ENCODE assay signal across 8 cellular contexts in genomic region chr9:129140397-129141065, GRCh38. TPM values are rescaled to one million over a fixed set of nuclear protein-coding genes. Genes with fewer than 3 reads are reported as not detected.
DNase-seq lines count a peak whose midpoint lies in the region; ATAC-seq and TF ChIP-seq lines count a peak whose summit lies in the region.

No MANE protein-coding gene starts in this region.

- POLR2A ChIA-PET in CD4-positive, alpha-beta memory T cell (lab: Charles Lee; ENCODE audit: partially characterized antibody), result interaction anchor here (0.6 to 6.0 kb wide), 18 partner anchors 9 to 597 kb away, joined by 3 to 85 read pairs (median 6); partner anchors contain the start of genes CRAT, DOLPP1, IER5L and NTMT1

- peak overlapping the region; percentile 90 for H3K27ac ChIP-seq in CD4-positive, alpha-beta memory T cell (ENCODE audit: low read depth, low read length)
- H3K27ac ChIP-seq in SU-DHL-6 (ENCODE audit: low read depth, low read length), result peak overlapping the region; percentile 74
- H3K27ac ChIP-seq in dorsolateral prefrontal cortex, result peak overlapping the region; percentile 98 to 100 (median 100)
- peak overlapping the region; percentile 96 to 98 for H3K27ac ChIP-seq in testis

- H3K36me3 ChIP-seq in CD4-positive, alpha-beta memory T cell (ENCODE audit: insufficient read depth, low read length), result peaks cover 32% of the 10 kb centered on the region
- no peaks in the 10 kb centered on the region for H3K36me3 ChIP-seq in SU-DHL-6 (ENCODE audit: low read length)
- H3K36me3 ChIP-seq in testis (ENCODE audit: low read depth, missing control alignments), result no peaks in the 10 kb centered on the region

- TF ChIP-seq CTCF in SU-DHL-6 (IDR thresholded peaks at IDR 0.05; ENCODE audit: insufficient read depth, low read length, poor library complexity, severe bottlenecking) (no peak), dorsolateral prefrontal cortex (IDR thresholded peaks at IDR 0.05 in 54 of 56, conservative IDR thresholded peaks at IDR 0.05 in 2 of 56; ENCODE audit: low read depth in 1 of 56, partially characterized antibody in 56 of 56) (peak in 2 of 56 donors; percentile 4), testis (IDR thresholded peaks at IDR 0.05) (no peak)

- H3K4me2 ChIP-seq in SU-DHL-6 (ENCODE audit: low read depth, low read length, poor library complexity, severe bottlenecking), result peak overlapping the region; percentile 59

- H3K4me1 ChIP-seq in CD4-positive, alpha-beta memory T cell (ENCODE audit: insufficient read depth, low read length), result peaks cover 38% of the 10 kb centered on the region
- peaks cover 76% of the 10 kb centered on the region for H3K4me1 ChIP-seq in testis

- intact Hi-C loops in CD4-positive, alpha-beta memory T cell (cut with micrococcal nuclease), result no loop called here
- intact Hi-C loops in dorsolateral prefrontal cortex (cut with DNase I) (loop anchor here (1.0 kb wide), 2 partner anchors 34 to 471 kb away; no protein-coding TSS in a partner anchor), testis (cut with DNase I; ENCODE audit: low total_unique reads) (loop anchor here (10.0 kb wide), 1 partner anchor 344 kb away; no protein-coding TSS in a partner anchor)

- H3K9me2 ChIP-seq in SU-DHL-6 (replicated peaks; ENCODE audit: insufficient read depth, low read length), result no peaks in the 10 kb centered on the region

- CTCF ChIA-PET in CD4-positive, alpha-beta memory T cell (lab: Charles Lee; ENCODE audit: partially characterized antibody), result interaction anchor here (0.7 to 10.5 kb wide), 26 partner anchors 10 to 650 kb away, joined by 3 to 151 read pairs (median 5); partner anchors contain the start of genes C9orf50, DOLPP1, IER5L and NTMT1

- peak overlapping the region; percentile 24 for H2AFZ ChIP-seq in SU-DHL-6 (ENCODE audit: low read depth, low read length, severe bottlenecking)

- H3F3A ChIP-seq in SU-DHL-6 (ENCODE audit: insufficient read depth), result peaks cover 3% of the 10 kb centered on the region; the same call in 1 of the 2 replicates

- no peak for TF ChIP-seq POLR2A in testis (IDR thresholded peaks at IDR 0.05)

- peaks cover 19 to 34% of the 10 kb centered on the region in 2 donors for H3K36me3 Mint-ChIP-seq in CD4-positive, alpha-beta memory T cell

- peak overlapping the region; percentile 48 for H3K9ac ChIP-seq in SU-DHL-6 (ENCODE audit: low read length)

- DNase-seq in CD4-positive, alpha-beta memory T cell, result no peak
- peak in 3 of 10 donors; percentile 20 to 59 (median 57) for DNase-seq in dorsolateral prefrontal cortex
- peak; percentile 53 to 60 for DNase-seq in lung microvascular endothelial cell (ENCODE audit: low read depth in 2 of 2)
- no peak for DNase-seq in testis
- no peak for DNase-seq in activated CD4-positive, CD25-positive, alpha-beta regulatory T cell treated with anti-CD3 and anti-CD28 coated beads, Interleukin-2, amount 50 U/mL, for 72 hours

- H3K9me3 Mint-ChIP-seq in CD4-positive, alpha-beta memory T cell, result no peaks in the 10 kb centered on the region

- ATAC-seq in GM19324 (IDR thresholded peaks at IDR 0.05; ENCODE audit: low FRiP score, unreplicated experiment), result peak; percentile 23
- peak; percentile 14 for ATAC-seq in HG03571 (IDR thresholded peaks at IDR 0.05; ENCODE audit: unreplicated experiment)

- peak overlapping the region; percentile 86 to 95 (median 90) for H3K4me3 Mint-ChIP-seq in CD4-positive, alpha-beta memory T cell

- H3K27me3 Mint-ChIP-seq in CD4-positive, alpha-beta memory T cell, result no peaks in the 10 kb centered on the region

- peaks cover 15 to 37% (median 29%) of the 10 kb centered on the region in 4 donors for H3K4me1 Mint-ChIP-seq in CD4-positive, alpha-beta memory T cell

- H3K9me3 ChIP-seq in CD4-positive, alpha-beta memory T cell (ENCODE audit: control insufficient read depth in 1 of 2, low read length in 2 of 2), result no peaks in the 10 kb centered on the region
- H3K9me3 ChIP-seq in SU-DHL-6 (ENCODE audit: insufficient read depth, low read length) (no peaks in the 10 kb centered on the region), testis (no peaks in the 10 kb centered on the region)

- H3K4me3 ChIP-seq in CD4-positive, alpha-beta memory T cell (ENCODE audit: low read length in 2 of 2), result peak overlapping the region; percentile 76 to 78
- H3K4me3 ChIP-seq in SU-DHL-6 (ENCODE audit: insufficient read depth, low read length, poor library complexity, severe bottlenecking) (peak overlapping the region; percentile 29), dorsolateral prefrontal cortex (peak overlapping the region; percentile 13 to 66 (median 47)), testis (peak overlapping the region in 1 of 2 donors; percentile 9)

- peak overlapping the region; percentile 91 to 99 (median 92) for H3K27ac Mint-ChIP-seq in CD4-positive, alpha-beta memory T cell

- H3K79me2 ChIP-seq in SU-DHL-6 (ENCODE audit: insufficient read depth, low read length), result no peaks in the 10 kb centered on the region

- 17 to 31% methylated on average over 7 to 8 of the region's 8 CpGs for WGBS in testis, 2 donors

- no peaks in the 10 kb centered on the region for H3K27me3 ChIP-seq in CD4-positive, alpha-beta memory T cell (ENCODE audit: insufficient read depth, low read length)
- no peaks in the 10 kb centered on the region for H3K27me3 ChIP-seq in SU-DHL-6 (ENCODE audit: low read length)
- no peaks in the 10 kb centered on the region for H3K27me3 ChIP-seq in dorsolateral prefrontal cortex
- H3K27me3 ChIP-seq in testis, result no peaks in the 10 kb centered on the region

- H4K20me1 ChIP-seq in SU-DHL-6 (ENCODE audit: low read depth, low read length), result no peaks in the 10 kb centered on the region

RNA-seq across cellular contexts. Expression of gene PTPA, which starts 29.3 kb away (rescaled TPM):
- total RNA-seq in CD4-positive, alpha-beta memory T cell, result 10 to 100 TPM; 49.0 to 51.3 TPM
- 10 to 100 TPM; 10.8 to 14.1 TPM for polyA plus RNA-seq in CD4-positive, alpha-beta memory T cell
- total RNA-seq in dorsolateral prefrontal cortex (100 to 1,000 TPM; 149 to 296 (median 203) TPM), lung microvascular endothelial cell (86.1 and 94.8 TPM in 2 replicates), testis (100 to 1,000 TPM; 163 to 177 TPM)
- 268 TPM for polyA plus RNA-seq in testis (ENCODE audit: insufficient read depth, low read depth, low replicate concordance)

RNA-seq across cellular contexts. Expression of gene CRAT, which starts 29.9 kb away (rescaled TPM):
- 10 to 100 TPM; 11.2 to 12.4 TPM for total RNA-seq in CD4-positive, alpha-beta memory T cell
- polyA plus RNA-seq in CD4-positive, alpha-beta memory T cell, result 10 to 100 TPM in 1 of 2 donors, 1 to 10 TPM in 1; 8.7 to 21.0 TPM
- total RNA-seq in dorsolateral prefrontal cortex (10 to 100 TPM; 32.6 to 71.0 (median 47.5) TPM), lung microvascular endothelial cell (24.2 and 25.6 TPM in 2 replicates), testis (100 to 1,000 TPM; 188 to 272 TPM)
- polyA plus RNA-seq in testis (ENCODE audit: insufficient read depth, low read depth, low replicate concordance), result 451 TPM

RNA-seq across cellular contexts. Expression of gene IER5L, which starts 37.5 kb away (rescaled TPM):
- 1 to 10 TPM; 3.1 to 3.6 TPM for total RNA-seq in CD4-positive, alpha-beta memory T cell
- under 1 TPM; 0.07 to 0.08 TPM for polyA plus RNA-seq in CD4-positive, alpha-beta memory T cell
- total RNA-seq in dorsolateral prefrontal cortex, result 10 to 100 TPM in 102 of 120 experiments, 1 to 10 TPM in 18; 4.7 to 34.0 (median 13.8) TPM
- total RNA-seq in lung microvascular endothelial cell, result 13.1 and 20.4 TPM in 2 replicates
- 10 to 100 TPM; 12.6 to 25.4 TPM for total RNA-seq in testis
- polyA plus RNA-seq in testis (ENCODE audit: insufficient read depth, low read depth, low replicate concordance), result 4.8 TPM

RNA-seq across cellular contexts. Expression of gene DOLPP1, which starts 59.6 kb away (rescaled TPM):
- 10 to 100 TPM; 11.4 to 13.0 TPM for total RNA-seq in CD4-positive, alpha-beta memory T cell
- polyA plus RNA-seq in CD4-positive, alpha-beta memory T cell, result 10 to 100 TPM; 10.1 to 12.8 TPM
- total RNA-seq in dorsolateral prefrontal cortex (10 to 100 TPM in 118 of 120 experiments, 1 to 10 TPM in 2; 9.9 to 26.6 (median 16.5) TPM), lung microvascular endothelial cell (7.2 and 8.3 TPM in 2 replicates), testis (10 to 100 TPM; 14.0 to 14.4 TPM)
- 17.9 TPM for polyA plus RNA-seq in testis (ENCODE audit: insufficient read depth, low read depth, low replicate concordance)

Comparison
In these comparisons a context has a peak if more than half of its experiments do, and no peak if none do; other contexts are left out.
1. DNase-seq: peak in lung microvascular endothelial cell (2 of 2); none in CD4-positive, alpha-beta memory T cell (0 of 5), testis (single experiment) and activated CD4-positive, CD25-positive, alpha-beta regulatory T cell treated with anti-CD3 and anti-CD28 coated beads, Interleukin-2, amount 50 U/mL, for 72 hours (single experiment).
2. Peak in every context shown above with its lines, with median percentiles within 50 percentile points of each other: H3K27ac ChIP-seq.